Comparison of ENCODE assay signal across 11 cellular contexts in genomic region chr19:49793561-49793840, GRCh38. TPM values are rescaled to one million over a fixed set of nuclear protein-coding genes. Genes with fewer than 3 reads are reported as not detected.
A peak's percentile ranks its signal among the peaks of the same experiment; 100 is the strongest.
DNase-seq lines count a peak whose midpoint lies in the region; ATAC-seq and TF ChIP-seq lines count a peak whose summit lies in the region.
"Had no signal": no experiment of that assay in that cellular context is flagged by ENCODE, and none has a peak within 500 bp of the region (broad histone marks: within the 10 kb centered on the region; RNA-seq: fewer than 3 reads in every experiment).

No MANE protein-coding gene starts in this region.

- no peak overlapping the region for H3K4me3 Mint-ChIP-seq in T-helper 2 cell treated with Interferon-gamma antibody and Interleukin-4, amounts not matched to agents 5 μg/mL and 100 μg/mL, for 36 hours
- no peak overlapping the region for H3K4me3 Mint-ChIP-seq in activated naive CD8-positive, alpha-beta T cell treated with anti-CD3 and anti-CD28 coated beads for 36 hours
- no peak overlapping the region for H3K4me3 Mint-ChIP-seq in nephron progenitor cell

- peaks cover 92% of the 10 kb centered on the region for H3K36me3 ChIP-seq in lower lobe of right lung

- ATAC-seq in lower lobe of right lung (no peak), HG03159 (IDR thresholded peaks at IDR 0.05; ENCODE audit: unreplicated experiment) (no peak)

- H3K4me3 ChIP-seq in lower lobe of right lung: no peak overlapping the region
- H3K4me3 ChIP-seq: tibial nerve had no signal

- no peak for TF ChIP-seq CTCF in nephron progenitor cell (IDR thresholded peaks at IDR 0.05)
- no peak for TF ChIP-seq CTCF in lower lobe of right lung (IDR thresholded peaks at IDR 0.05)

- no peaks in the 10 kb centered on the region for H3K27me3 Mint-ChIP-seq in T-helper 2 cell treated with Interferon-gamma antibody and Interleukin-4, amounts not matched to agents 5 μg/mL and 100 μg/mL, for 36 hours (ENCODE audit: low read depth)
- no peaks in the 10 kb centered on the region for H3K27me3 Mint-ChIP-seq in activated naive CD8-positive, alpha-beta T cell treated with anti-CD3 and anti-CD28 coated beads for 36 hours
- no peaks in the 10 kb centered on the region for H3K27me3 Mint-ChIP-seq in nephron progenitor cell (ENCODE audit: low read depth, poor library complexity)

- no peaks in the 10 kb centered on the region for H3K27me3 ChIP-seq in lower lobe of right lung (ENCODE audit: low read depth)
- H3K27me3 ChIP-seq: tibial nerve had no signal

- no peaks in the 10 kb centered on the region for H3K9me3 ChIP-seq in lower lobe of right lung
- H3K9me3 ChIP-seq: tibial nerve had no signal

- H3K27ac ChIP-seq in lower lobe of right lung: no peak overlapping the region
- H3K27ac ChIP-seq: tibial nerve had no signal

- no peaks in the 10 kb centered on the region for H3K9me3 Mint-ChIP-seq in T-helper 2 cell treated with Interferon-gamma antibody and Interleukin-4, amounts not matched to agents 5 μg/mL and 100 μg/mL, for 36 hours
- no peaks in the 10 kb centered on the region for H3K9me3 Mint-ChIP-seq in activated naive CD8-positive, alpha-beta T cell treated with anti-CD3 and anti-CD28 coated beads for 36 hours
- H3K9me3 Mint-ChIP-seq in nephron progenitor cell: peaks cover 5% of the 10 kb centered on the region

- no peak overlapping the region for H3K27ac Mint-ChIP-seq in T-helper 2 cell treated with Interferon-gamma antibody and Interleukin-4, amounts not matched to agents 5 μg/mL and 100 μg/mL, for 36 hours
- peak overlapping the region; percentile 77 for H3K27ac Mint-ChIP-seq in activated naive CD8-positive, alpha-beta T cell treated with anti-CD3 and anti-CD28 coated beads for 36 hours
- H3K27ac Mint-ChIP-seq in nephron progenitor cell: peak overlapping the region; percentile 51

- H3K4me1 Mint-ChIP-seq in T-helper 2 cell treated with Interferon-gamma antibody and Interleukin-4, amounts not matched to agents 5 μg/mL and 100 μg/mL, for 36 hours (ENCODE audit: low read depth): no peaks in the 10 kb centered on the region
- no peaks in the 10 kb centered on the region for H3K4me1 Mint-ChIP-seq in activated naive CD8-positive, alpha-beta T cell treated with anti-CD3 and anti-CD28 coated beads for 36 hours
- peaks cover 18% of the 10 kb centered on the region for H3K4me1 Mint-ChIP-seq in nephron progenitor cell

- DNase-seq in T-helper 2 cell treated with Interferon-gamma antibody and Interleukin-4, amounts not matched to agents 5 μg/mL and 100 μg/mL, for 36 hours (ENCODE audit: low spot score): peak; percentile 16
- DNase-seq in T-helper 2 cell (no peak), HT1080 (ENCODE audit: low read depth) (peak; percentile 78), nephron progenitor cell (no peak), lower lobe of right lung (no peak), SIG-M5 (lab: John Stamatoyannopoulos, UW) (no peak)
- DNase-seq in activated naive CD8-positive, alpha-beta T cell treated with anti-CD3 and anti-CD28 coated beads for 36 hours: peak; percentile 22
- DNase-seq: DMS79 treated with DMSO at 0.1 percent for 48 hours, right cardiac atrium had no signal

- H3K4me1 ChIP-seq in lower lobe of right lung: no peaks in the 10 kb centered on the region

- intact Hi-C loops in lower lobe of right lung (cut with DNase I): no loop called here

- peaks cover 34% of the 10 kb centered on the region for H3K36me3 Mint-ChIP-seq in T-helper 2 cell treated with Interferon-gamma antibody and Interleukin-4, amounts not matched to agents 5 μg/mL and 100 μg/mL, for 36 hours (ENCODE audit: low read depth)
- peaks cover 10% of the 10 kb centered on the region for H3K36me3 Mint-ChIP-seq in activated naive CD8-positive, alpha-beta T cell treated with anti-CD3 and anti-CD28 coated beads for 36 hours
- peaks cover 54% of the 10 kb centered on the region for H3K36me3 Mint-ChIP-seq in nephron progenitor cell (ENCODE audit: low read depth)

RNA-seq across cellular contexts. Expression of gene FUZ, which starts 19.6 kb away (rescaled TPM):
- total RNA-seq in HT1080 (2014; rRNA removed; shearing (Covaris generic)): 69.5 and 72.2 TPM in 2 replicates
- polyA plus RNA-seq in HT1080 (2015; cell fraction: cytosol; rRNA removed): 59.8 and 60.2 TPM in 2 replicates
- polyA plus RNA-seq in HT1080 (2015; cell fraction: nucleus; rRNA removed): 55.8 and 60.6 TPM in 2 replicates
- 10 to 100 TPM; 28.7 to 30.9 TPM for total RNA-seq in activated naive CD8-positive, alpha-beta T cell treated with anti-CD3 and anti-CD28 coated beads for 36 hours
- 24.0 TPM for total RNA-seq in lower lobe of right lung

RNA-seq across cellular contexts. Expression of gene MED25, which starts 24.6 kb away (rescaled TPM):
- total RNA-seq in HT1080 (2014; rRNA removed; shearing (Covaris generic)): 15.3 and 18.7 TPM in 2 replicates
- polyA plus RNA-seq in HT1080 (2015; cell fraction: cytosol; rRNA removed): 25.3 and 27.3 TPM in 2 replicates
- 39.0 and 43.5 TPM in 2 replicates for polyA plus RNA-seq in HT1080 (2015; cell fraction: nucleus; rRNA removed)
- total RNA-seq in activated naive CD8-positive, alpha-beta T cell treated with anti-CD3 and anti-CD28 coated beads for 36 hours: 10 to 100 TPM; 41.6 to 44.8 TPM
- total RNA-seq in lower lobe of right lung: 65.8 TPM

RNA-seq across cellular contexts. Expression of gene AP2A1, which starts 26.7 kb away (rescaled TPM):
- total RNA-seq in HT1080 (2014; rRNA removed; shearing (Covaris generic)): 63.5 and 75.0 TPM in 2 replicates
- polyA plus RNA-seq in HT1080 (2015; cell fraction: cytosol; rRNA removed): 61.1 and 72.5 TPM in 2 replicates
- polyA plus RNA-seq in HT1080 (2015; cell fraction: nucleus; rRNA removed): 83.8 and 85.5 TPM in 2 replicates
- 10 to 100 TPM; 83.0 to 83.2 TPM for total RNA-seq in activated naive CD8-positive, alpha-beta T cell treated with anti-CD3 and anti-CD28 coated beads for 36 hours
- total RNA-seq in lower lobe of right lung: 67.6 TPM

RNA-seq across cellular contexts. Expression of gene TSKS, which starts 30.4 kb away (rescaled TPM):
- not detected in 2 replicates for total RNA-seq in HT1080 (2014; rRNA removed; shearing (Covaris generic))
- not detected in 2 replicates for polyA plus RNA-seq in HT1080 (2015; cell fraction: cytosol; rRNA removed)
- 0.12 TPM in 1 of 2 replicates, not detected in the other for polyA plus RNA-seq in HT1080 (2015; cell fraction: nucleus; rRNA removed)
- total RNA-seq in activated naive CD8-positive, alpha-beta T cell treated with anti-CD3 and anti-CD28 coated beads for 36 hours: under 1 TPM; 0.58 to 0.72 TPM
- 1.2 TPM for total RNA-seq in lower lobe of right lung

RNA-seq across cellular contexts. Expression of gene PTOV1, which starts 57.5 kb away (rescaled TPM):
- total RNA-seq in HT1080 (2014; rRNA removed; shearing (Covaris generic)): 63.8 and 77.1 TPM in 2 replicates
- polyA plus RNA-seq in HT1080 (2015; cell fraction: cytosol; rRNA removed): 56.0 and 61.2 TPM in 2 replicates
- 100 and 101 TPM in 2 replicates for polyA plus RNA-seq in HT1080 (2015; cell fraction: nucleus; rRNA removed)
- 10 to 100 TPM; 73.9 to 76.4 TPM for total RNA-seq in activated naive CD8-positive, alpha-beta T cell treated with anti-CD3 and anti-CD28 coated beads for 36 hours
- total RNA-seq in lower lobe of right lung: 124 TPM

Comparison
In these comparisons a context has a peak if more than half of its experiments do, and no peak if none do; other contexts are left out.
1. DNase-seq: peak in T-helper 2 cell treated with Interferon-gamma antibody and Interleukin-4, amounts not matched to agents 5 μg/mL and 100 μg/mL, for 36 hours (single experiment), HT1080 (single experiment) and activated naive CD8-positive, alpha-beta T cell treated with anti-CD3 and anti-CD28 coated beads for 36 hours (single experiment); none in T-helper 2 cell (0 of 5), nephron progenitor cell (single experiment), lower lobe of right lung (single experiment) and SIG-M5 (single experiment).